ENCODE assay signal across 23 cellular contexts in the genomic region with DNA sequence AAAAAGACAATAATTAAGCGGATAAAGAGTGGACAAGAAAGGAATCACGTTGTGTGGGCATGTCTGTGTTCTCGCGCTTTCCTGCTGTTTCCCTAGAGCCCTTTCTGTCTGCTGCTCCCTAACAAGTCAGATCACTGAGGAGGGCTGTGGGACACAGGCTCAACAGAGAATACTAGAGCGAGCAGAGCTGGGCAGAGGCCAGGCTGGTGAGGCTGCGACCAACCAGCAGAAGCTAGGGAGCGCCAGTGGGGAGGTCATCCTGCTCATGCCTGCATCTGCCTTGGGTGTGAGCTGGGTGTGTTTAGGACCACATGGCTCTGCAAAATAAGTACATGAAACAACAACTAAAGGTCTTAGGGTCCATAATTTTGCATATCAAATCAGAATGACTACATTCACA. TPM values are rescaled to one million over a fixed set of nuclear protein-coding genes. Genes with fewer than 3 reads are reported as not detected.
A peak's percentile ranks its signal among the peaks of the same experiment; 100 is the strongest.
DNase-seq lines count a peak whose midpoint lies in the region; ATAC-seq, FAIRE-seq and TF ChIP-seq lines count a peak whose summit lies in the region.
"Had no signal": no experiment of that assay in that cellular context is flagged by ENCODE, and none has a peak within 500 bp of the region (broad histone marks: within the 10 kb centered on the region; RNA-seq: fewer than 3 reads in every experiment).

No MANE protein-coding gene starts in this region.

- ATAC-seq in HG02840 (IDR thresholded peaks at IDR 0.05; ENCODE audit: low FRiP score, unreplicated experiment): no peak
- ATAC-seq: right cardiac atrium had no signal

- TF ChIP-seq RAD21 in H1 (IDR thresholded peaks at IDR 0.05 in 1 of 2, conservative IDR thresholded peaks at IDR 0.05 in 1 of 2; ENCODE audit: low read depth in 2 of 2, low read length in 2 of 2): peak; percentile 16 to 43; a peak in 3 of 4 replicates

- H3K4me1 ChIP-seq in H1 (replicated peaks in 1 of 4; ENCODE audit: control insufficient read depth in 3 of 4, insufficient read depth in 4 of 4, low read length in 3 of 4) (peaks cover 0 to 13% (median 10%) of the 10 kb centered on the region in 4 experiments; a peak in 5 of 7 replicates), OCI-LY7 (ENCODE audit: insufficient read depth, low read length, poor library complexity, severe bottlenecking) (peaks cover 16% of the 10 kb centered on the region)

- peak overlapping the region; percentile 16 for H3K27ac Mint-ChIP-seq in activated naive CD4-positive, alpha-beta T cell treated with anti-CD3 and anti-CD28 coated beads for 36 hours
- H3K27ac Mint-ChIP-seq: CD14-positive monocyte, memory B cell had no signal

- TF ChIP-seq EP300 in H1 (IDR thresholded peaks at IDR 0.05; ENCODE audit: borderline replicate concordance in 1 of 2, low read depth in 2 of 2, low read length in 2 of 2): no peak

- BruUV-seq in OCI-LY7 (replicated peaks; lab: Mats Ljungman, UMichigan): no TSS peak

- H2AFZ ChIP-seq in H1 (ENCODE audit: low read length) (no peak overlapping the region), OCI-LY7 (ENCODE audit: low read length) (no peak overlapping the region)

- H3K18ac ChIP-seq in H1 (ENCODE audit: extremely low read depth, low read length): no peak overlapping the region

- no peak overlapping the region for H4K8ac ChIP-seq in H1 (ENCODE audit: extremely low read depth, insufficient read depth, low read length)

- POLR2A ChIA-PET in H1 (lab: Charles Lee; ENCODE audit: partially characterized antibody) (interaction anchor here (0.9 to 2.2 kb wide), 4 partner anchors 10 to 26 kb away, joined by 3 to 10 read pairs (median 4); no protein-coding TSS in a partner anchor), OCI-LY7 (lab: Charles Lee) (interaction anchor here (0.6 to 0.7 kb wide), 4 partner anchors 11 to 77 kb away, joined by 3 read pairs; partner anchors contain the start of gene FOXJ1)

- no peak overlapping the region for H4K91ac ChIP-seq in H1 (replicated peaks; ENCODE audit: insufficient read length, low read length)

- no peak overlapping the region for H2BK20ac ChIP-seq in H1 (ENCODE audit: low read length)

- no peak overlapping the region for H2BK5ac ChIP-seq in H1 (ENCODE audit: low read depth, low read length)

- DNase-seq in activated naive CD4-positive, alpha-beta T cell treated with anti-CD3 and anti-CD28 coated beads for 36 hours: no peak
- no peak for DNase-seq in activated naive CD4-positive, alpha-beta T cell treated with Interleukin-2 at 50 U/mL for 16 hours
- DNase-seq in WERI-Rb-1: no peak
- no peak for DNase-seq in H1 (ENCODE audit: low read depth in 1 of 2, low spot score in 2 of 2)
- DNase-seq in stimulated activated CD8-positive, alpha-beta memory T cell treated with anti-CD3 and anti-CD28 coated beads, Interleukin-4, amount 100 ng/mL, for 48 hours: peak; percentile 16
- no peak for DNase-seq in OCI-LY7 (ENCODE audit: low spot score)
- DNase-seq in activated CD4-positive, CD25-positive, alpha-beta regulatory T cell treated with anti-CD3 and anti-CD28 coated beads, Interleukin-2, amount 50 U/mL, for 72 hours: no peak
- DNase-seq: ACHN; DMS153; foreskin melanocyte; GDM1; MG63; naive B cell; NCI-H146; NCI-H2171; OCI-M1; right cardiac atrium; Right ventricle myocardium superior; stimulated activated CD4-positive, alpha-beta T cell treated with anti-CD3 and anti-CD28 coated beads, Interleukin-15, amount 100 ng/mL, for 24 hours; testis had no signal

- no peak overlapping the region for H2BK15ac ChIP-seq in H1 (ENCODE audit: low read length)

- H3K23me2 ChIP-seq in H1 (ENCODE audit: low read depth, low read length): no peaks in the 10 kb centered on the region

- peaks cover 41% of the 10 kb centered on the region for H3K36me3 Mint-ChIP-seq in activated naive CD4-positive, alpha-beta T cell treated with anti-CD3 and anti-CD28 coated beads for 36 hours (ENCODE audit: low read depth)
- H3K36me3 Mint-ChIP-seq: CD14-positive monocyte, memory B cell, naive B cell had no signal

- CTCF ChIA-PET in activated naive CD4-positive, alpha-beta T cell treated with anti-CD3 and anti-CD28 coated beads for 36 hours (lab: Charles Lee): interaction anchor here (1.3 to 2.4 kb wide), 3 partner anchors 9 to 127 kb away, joined by 4 to 10 read pairs (median 4); no protein-coding TSS in a partner anchor
- CTCF ChIA-PET in H1 (lab: Charles Lee; ENCODE audit: partially characterized antibody) (interaction anchor here (0.6 to 24.4 kb wide), 14 partner anchors 8 to 290 kb away, joined by 3 to 778 read pairs (median 4); partner anchors contain the start of genes EXOC7 and FOXJ1), OCI-LY7 (lab: Charles Lee; ENCODE audit: unreplicated experiment) (interaction anchor here (0.9 to 1.1 kb wide), 2 partner anchors 27 kb away, joined by 3 to 4 read pairs; no protein-coding TSS in a partner anchor)

- H3K56ac ChIP-seq in H1 (replicated peaks; ENCODE audit: insufficient read length, low read depth, low read length): no peak overlapping the region

- H3K9me3 Mint-ChIP-seq in activated naive CD4-positive, alpha-beta T cell treated with anti-CD3 and anti-CD28 coated beads for 36 hours: no peaks in the 10 kb centered on the region
- H3K9me3 Mint-ChIP-seq: CD14-positive monocyte, memory B cell had no signal

- H3K27me3 ChIP-seq in WERI-Rb-1 (ENCODE audit: insufficient read depth, low read depth, severe bottlenecking) (no peaks in the 10 kb centered on the region), H1 (replicated peaks in 1 of 4; ENCODE audit: control insufficient read depth in 3 of 4, extremely low read depth in 1 of 4, insufficient read depth in 3 of 4, low read length in 3 of 4) (no peaks in the 10 kb centered on the region)
- H3K27me3 ChIP-seq: MG63, testis had no signal

- peak; percentile 42 for FAIRE-seq in H1 (lab: Jason Lieb, UNC)

- no peak overlapping the region for H3K9ac ChIP-seq in H1 (replicated peaks in 1 of 4; ENCODE audit: extremely low read depth in 1 of 4, low read depth in 3 of 4, low read length in 3 of 4)

- no peaks in the 10 kb centered on the region for H3K27me3 Mint-ChIP-seq in activated naive CD4-positive, alpha-beta T cell treated with anti-CD3 and anti-CD28 coated beads for 36 hours (ENCODE audit: low read depth)

- no peak overlapping the region for H2BK12ac ChIP-seq in H1 (ENCODE audit: low read depth, low read length)

- no peak overlapping the region for H3K23ac ChIP-seq in H1 (ENCODE audit: insufficient read length)

- H3K36me3 ChIP-seq in WERI-Rb-1 (peaks cover 24% of the 10 kb centered on the region), H1 (ENCODE audit: control insufficient read depth in 2 of 4, insufficient read depth in 4 of 4, low read length in 3 of 4) (no peaks in the 10 kb centered on the region), OCI-LY7 (ENCODE audit: insufficient read depth, low read length) (no peaks in the 10 kb centered on the region)
- H3K36me3 ChIP-seq: MG63 had no signal

- intact Hi-C loops in activated naive CD4-positive, alpha-beta T cell treated with anti-CD3 and anti-CD28 coated beads for 36 hours (cut with micrococcal nuclease): no loop called here
- intact Hi-C loops in OCI-LY7 (cut with micrococcal nuclease; ENCODE audit: unreplicated experiment): no loop called here

- no peaks in the 10 kb centered on the region for H3K79me2 ChIP-seq in H1 (ENCODE audit: control insufficient read depth in 1 of 2, insufficient read depth in 2 of 2, low read length in 2 of 2)
- no peaks in the 10 kb centered on the region for H3K79me2 ChIP-seq in OCI-LY7 (ENCODE audit: insufficient read depth, low read depth, low read length)

- 76% methylated on average over 7 of the region's 7 CpGs; no CpG with 5 or more reads in 1 of the 2 experiments for WGBS in H1 (ENCODE audit: extremely low coverage in 1 of 2, insufficient coverage in 1 of 2, insufficient read length in 1 of 2, insufficient replicate concordance in 2 of 2, low coverage in 1 of 2, low lambda C conversion rate in 2 of 2, missing lambda C conversion rate in 1 of 2), 2 experiments

- H3K9me3 ChIP-seq in WERI-Rb-1 (ENCODE audit: severe bottlenecking): no peaks in the 10 kb centered on the region
- no peaks in the 10 kb centered on the region for H3K9me3 ChIP-seq in H1 (ENCODE audit: insufficient read depth in 2 of 2, low read depth in 1 of 2, low read length in 1 of 2)
- no peaks in the 10 kb centered on the region for H3K9me3 ChIP-seq in OCI-LY7 (ENCODE audit: low read length)
- H3K9me3 ChIP-seq: MG63, testis had no signal

- H3K27ac ChIP-seq in WERI-Rb-1 (no peak overlapping the region; the same call in 1 of the 2 replicates), H1 (ENCODE audit: low read depth, low read length) (no peak overlapping the region), OCI-LY7 (ENCODE audit: low read depth, low read length, poor library complexity, severe bottlenecking) (no peak overlapping the region)
- H3K27ac ChIP-seq: testis had no signal

- H3K4me3 ChIP-seq in WERI-Rb-1 (ENCODE audit: low read depth, low read length) (no peak overlapping the region), H1 (ENCODE audit: extremely low read depth in 1 of 4, insufficient read depth in 2 of 4, low read depth in 3 of 4, low read length in 4 of 4) (no peak overlapping the region), OCI-LY7 (ENCODE audit: low read depth, low read length, poor library complexity, severe bottlenecking) (no peak overlapping the region)
- H3K4me3 ChIP-seq: MG63, testis had no signal

- H3K4ac ChIP-seq in H1 (replicated peaks; ENCODE audit: insufficient read length, low read depth, low read length): no peak overlapping the region

- H2AK5ac ChIP-seq in H1 (ENCODE audit: low read depth, low read length): no peak overlapping the region

- no peaks in the 10 kb centered on the region for H3K79me1 ChIP-seq in H1 (ENCODE audit: low read depth, low read length)

- H4K20me1 ChIP-seq in H1 (replicated peaks in 1 of 2; ENCODE audit: control insufficient read depth in 1 of 2, insufficient read depth in 2 of 2, low read length in 2 of 2) (no peaks in the 10 kb centered on the region), OCI-LY7 (ENCODE audit: insufficient read depth, low read length) (no peaks in the 10 kb centered on the region)

- no peak overlapping the region for H2BK120ac ChIP-seq in H1 (replicated peaks; ENCODE audit: low read depth, low read length)

- peak; percentile 34; the same call in 1 of the 2 replicates for TF ChIP-seq CTCF in WERI-Rb-1 (IDR thresholded peaks at IDR 0.05; ENCODE audit: low read depth, low read length)
- peak; percentile 26 to 56 (median 53) for TF ChIP-seq CTCF in H1 (IDR thresholded peaks at IDR 0.05; ENCODE audit: control extremely low read depth in 1 of 3, insufficient read depth in 1 of 3, low read depth in 1 of 3, low read length in 3 of 3)
- TF ChIP-seq CTCF in OCI-LY7 (conservative IDR thresholded peaks at IDR 0.05; ENCODE audit: low read length): no peak; the same call in 1 of the 2 replicates

- H3K14ac ChIP-seq in H1 (ENCODE audit: insufficient read length): no peak overlapping the region

- no peaks in the 10 kb centered on the region for H3K9me2 ChIP-seq in OCI-LY7 (ENCODE audit: insufficient read depth, low read length)

- TF ChIP-seq POLR2A in H1 (IDR thresholded peaks at IDR 0.05; ENCODE audit: control extremely low read depth in 1 of 2, low read depth in 2 of 2, low read length in 2 of 2): no peak

- no peak overlapping the region for H3K4me3 Mint-ChIP-seq in activated naive CD4-positive, alpha-beta T cell treated with anti-CD3 and anti-CD28 coated beads for 36 hours
- H3K4me3 Mint-ChIP-seq: CD14-positive monocyte, memory B cell, naive B cell had no signal

- peaks cover 43% of the 10 kb centered on the region for H3K4me1 Mint-ChIP-seq in activated naive CD4-positive, alpha-beta T cell treated with anti-CD3 and anti-CD28 coated beads for 36 hours (ENCODE audit: low read depth)
- H3K4me1 Mint-ChIP-seq: memory B cell had no signal

- H3K4me2 ChIP-seq in H1 (ENCODE audit: insufficient read depth in 1 of 2, low read depth in 2 of 2, low read length in 2 of 2) (no peak overlapping the region), OCI-LY7 (ENCODE audit: low read length) (no peak overlapping the region)

- H4K5ac ChIP-seq in H1 (ENCODE audit: insufficient read length, low read depth, low read length): no peak overlapping the region

RNA-seq across cellular contexts. Expression of gene FOXJ1, which starts 11.5 kb away (rescaled TPM):
- total RNA-seq in activated naive CD4-positive, alpha-beta T cell treated with anti-CD3 and anti-CD28 coated beads for 36 hours: under 1 TPM; 0.60 to 0.84 TPM
- 4.9 and 5.4 TPM in 2 replicates for total RNA-seq in H1 (2021; fragmentation: NEBNext Ultra II Directional; extraction: Animal tissue kit (Norgen Biotek cat#: 25700))
- polyA plus RNA-seq in H1 (2011; rRNA removed): 4.6 and 4.7 TPM in 2 replicates
- 3.7 TPM for polyA plus RNA-seq in H1 (2011; cell fraction: cytosol; rRNA removed)
- 3.7 TPM for polyA plus RNA-seq in H1 (2011; cell fraction: nucleus; rRNA removed)
- 3.2 to 6.3 TPM (median 4.8 TPM) in 4 replicates for polyA plus RNA-seq in H1 (2012, experiment 1 of 2)
- 4.5 TPM for polyA plus RNA-seq in H1 (2012, experiment 2 of 2)
- 5.4 TPM for polyA plus RNA-seq in H1 (2013, experiment 1 of 2)
- 5.7 TPM for polyA plus RNA-seq in H1 (2013, experiment 2 of 2)
- 1.3 TPM in 2 replicates for polyA minus RNA-seq in H1 (2011; rRNA and poly(A)+ RNA removed)
- polyA minus RNA-seq in H1 (2011; cell fraction: cytosol; rRNA and poly(A)+ RNA removed): 3.4 TPM
- polyA minus RNA-seq in H1 (2011; cell fraction: nucleus; rRNA and poly(A)+ RNA removed): 2.7 TPM
- not detected in 2 replicates for total RNA-seq in OCI-LY7 (2014; rRNA removed; shearing (Covaris generic))
- not detected in 2 replicates for total RNA-seq in OCI-LY7 (2022)
- total RNA-seq: right cardiac atrium, Right ventricle myocardium superior had no signal
- polyA plus RNA-seq: CD14-positive monocyte, right cardiac atrium had no signal

RNA-seq across cellular contexts. Expression of gene EXOC7, which starts 49.0 kb away (rescaled TPM):
- 10 to 100 TPM; 43.5 to 46.6 TPM for total RNA-seq in activated naive CD4-positive, alpha-beta T cell treated with anti-CD3 and anti-CD28 coated beads for 36 hours
- 92.6 and 95.3 TPM in 2 replicates for total RNA-seq in H1 (2021; fragmentation: NEBNext Ultra II Directional; extraction: Animal tissue kit (Norgen Biotek cat#: 25700))
- 77.1 and 83.3 TPM in 2 replicates for polyA plus RNA-seq in H1 (2011; rRNA removed)
- 73.6 TPM for polyA plus RNA-seq in H1 (2011; cell fraction: cytosol; rRNA removed)
- 231 TPM for polyA plus RNA-seq in H1 (2011; cell fraction: nucleus; rRNA removed)
- 53.1 to 105 TPM (median 63.0 TPM) in 4 replicates for polyA plus RNA-seq in H1 (2012, experiment 1 of 2)
- 42.5 TPM for polyA plus RNA-seq in H1 (2012, experiment 2 of 2)
- polyA plus RNA-seq in H1 (2013, experiment 1 of 2): 44.0 TPM
- 43.4 TPM for polyA plus RNA-seq in H1 (2013, experiment 2 of 2)
- polyA minus RNA-seq in H1 (2011; rRNA and poly(A)+ RNA removed): 129 and 130 TPM in 2 replicates
- 56.7 TPM for polyA minus RNA-seq in H1 (2011; cell fraction: cytosol; rRNA and poly(A)+ RNA removed)
- polyA minus RNA-seq in H1 (2011; cell fraction: nucleus; rRNA and poly(A)+ RNA removed): 113 TPM
- total RNA-seq in OCI-LY7 (2014; rRNA removed; shearing (Covaris generic)): 118 and 122 TPM in 2 replicates
- 173 and 175 TPM in 2 replicates for total RNA-seq in OCI-LY7 (2022)
